Comparison of ENCODE assay signal across 17 cellular contexts in the genomic region with DNA sequence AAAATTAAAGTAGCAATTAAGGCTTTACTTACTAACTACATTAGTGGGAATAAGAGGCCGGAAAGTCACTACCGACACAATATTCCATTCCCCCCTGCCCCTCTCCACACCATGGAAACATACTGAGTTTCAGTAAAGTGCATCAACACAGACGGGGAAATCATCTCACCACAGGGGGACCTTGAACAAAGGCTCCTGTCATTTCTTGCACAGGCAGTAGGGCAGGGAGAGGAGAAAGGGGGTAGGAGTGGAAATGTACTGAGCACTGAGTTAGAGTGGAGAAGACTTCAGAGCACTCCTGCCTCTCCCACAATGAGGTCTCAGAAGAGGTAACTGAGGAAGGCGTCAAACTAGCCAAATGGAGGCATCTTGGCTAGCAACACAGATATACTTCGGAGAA.
A peak's percentile ranks its signal among the peaks of the same experiment; 100 is the strongest.
DNase-seq lines count a peak whose midpoint lies in the region; ATAC-seq and TF ChIP-seq lines count a peak whose summit lies in the region.
"Had no signal": no experiment of that assay in that cellular context is flagged by ENCODE, and none has a peak within 500 bp of the region (broad histone marks: within the 10 kb centered on the region; RNA-seq: fewer than 3 reads in every experiment).

No MANE protein-coding gene starts in this region.

- H2AFZ ChIP-seq in H9 (ENCODE audit: low read length) (no peak overlapping the region), SU-DHL-6 (ENCODE audit: low read depth, low read length, severe bottlenecking) (peak overlapping the region; percentile 2), neural progenitor cell (replicated peaks) (peak overlapping the region; percentile 57)

- no TSS peak for BruUV-seq in A673 (replicated peaks; lab: Mats Ljungman, UMichigan)

- H3K36me3 ChIP-seq in SU-DHL-6 (ENCODE audit: low read length) (no peaks in the 10 kb centered on the region), endodermal cell (ENCODE audit: control insufficient read depth, insufficient read depth, low read length) (no peaks in the 10 kb centered on the region), neural progenitor cell (no peaks in the 10 kb centered on the region), A673 (ENCODE audit: insufficient read depth, low read length, poor library complexity, severe bottlenecking) (no peaks in the 10 kb centered on the region)
- H3K36me3 ChIP-seq: BE2C had no signal

- H2BK20ac ChIP-seq in H9 (ENCODE audit: low read depth, low read length, poor library complexity, severe bottlenecking): no peak overlapping the region

- H3K23ac ChIP-seq in H9 (ENCODE audit: insufficient read length, low read depth, low read length): no peak overlapping the region

- H3K36me3 Mint-ChIP-seq in H9 (ENCODE audit: insufficient read depth in 1 of 3, low read depth in 3 of 3) (no peaks in the 10 kb centered on the region), endodermal cell (ENCODE audit: low read depth) (no peaks in the 10 kb centered on the region), neural progenitor cell (no peaks in the 10 kb centered on the region)
- no peaks in the 10 kb centered on the region for H3K36me3 Mint-ChIP-seq in activated naive CD8-positive, alpha-beta T cell treated with anti-CD3 and anti-CD28 coated beads, Interleukin-2, amount 50 U/mL, for 24 hours (ENCODE audit: low read depth)
- H3K36me3 Mint-ChIP-seq in activated CD4-positive, alpha-beta memory T cell treated with anti-CD3 and anti-CD28 coated beads for 36 hours: no peaks in the 10 kb centered on the region
- H3K36me3 Mint-ChIP-seq: CD8-positive, alpha-beta T cell had no signal

- no peak overlapping the region for H3K4me3 Mint-ChIP-seq in H9
- H3K4me3 Mint-ChIP-seq in endodermal cell: no peak overlapping the region
- no peak overlapping the region for H3K4me3 Mint-ChIP-seq in neural progenitor cell
- no peak overlapping the region for H3K4me3 Mint-ChIP-seq in activated naive CD8-positive, alpha-beta T cell treated with anti-CD3 and anti-CD28 coated beads, Interleukin-2, amount 50 U/mL, for 24 hours
- H3K4me3 Mint-ChIP-seq in activated CD4-positive, alpha-beta memory T cell treated with anti-CD3 and anti-CD28 coated beads for 36 hours: no peak overlapping the region
- H3K4me3 Mint-ChIP-seq: CD8-positive, alpha-beta T cell had no signal

- no peaks in the 10 kb centered on the region for H4K20me1 ChIP-seq in H9 (ENCODE audit: control insufficient read depth, insufficient read depth, insufficient read length)
- no peaks in the 10 kb centered on the region for H4K20me1 ChIP-seq in SU-DHL-6 (ENCODE audit: low read depth, low read length)
- no peaks in the 10 kb centered on the region for H4K20me1 ChIP-seq in neural progenitor cell (ENCODE audit: low read depth)

- H3K79me1 ChIP-seq in H9 (ENCODE audit: insufficient read depth, low read depth, low read length, poor library complexity, severe bottlenecking): no peaks in the 10 kb centered on the region

- no peaks in the 10 kb centered on the region for H3K23me2 ChIP-seq in H9 (ENCODE audit: insufficient read length, low read depth, low read length, poor library complexity, severe bottlenecking)

- no peak overlapping the region for H3K14ac ChIP-seq in H9 (ENCODE audit: insufficient read depth, low read length)

- no peak overlapping the region for H2BK5ac ChIP-seq in H9 (ENCODE audit: insufficient read length, low read length)

- H3K4me3 ChIP-seq in SU-DHL-6 (ENCODE audit: insufficient read depth, low read length, poor library complexity, severe bottlenecking): no peak overlapping the region
- H3K4me3 ChIP-seq in endodermal cell (ENCODE audit: low read length): no peak overlapping the region
- no peak overlapping the region for H3K4me3 ChIP-seq in neural progenitor cell
- H3K4me3 ChIP-seq in A673 (ENCODE audit: low read depth, low read length, poor library complexity, severe bottlenecking): no peak overlapping the region

- H2AK5ac ChIP-seq in H9 (ENCODE audit: insufficient read length, low read length): no peak overlapping the region

- H3K4me1 ChIP-seq in H9 (ENCODE audit: insufficient read depth, low read length) (peaks cover 2% of the 10 kb centered on the region; the same call in 1 of the 2 replicates), endodermal cell (ENCODE audit: control insufficient read depth, insufficient read depth, low read length) (no peaks in the 10 kb centered on the region), neural progenitor cell (no peaks in the 10 kb centered on the region), A673 (ENCODE audit: insufficient read depth, low read length, poor library complexity, severe bottlenecking) (peaks cover 10% of the 10 kb centered on the region)
- H3K4me1 ChIP-seq: BE2C had no signal

- H4K8ac ChIP-seq in H9 (replicated peaks; ENCODE audit: insufficient read length, low read depth, low read length): no peak overlapping the region

- no CpG with 5 or more reads among the region's 5 CpGs for WGBS in H9 (ENCODE audit: extremely low coverage, insufficient read length, low lambda C conversion rate)
- WGBS in endodermal cell (ENCODE audit: insufficient coverage in 1 of 2, insufficient read length in 1 of 2), 2 experiments: 74% methylated on average over 5 of the region's 5 CpGs; no CpG with 5 or more reads in 1 of the 2 experiments

- no peak overlapping the region for H4K91ac ChIP-seq in H9 (ENCODE audit: insufficient read length, low read depth, low read length)

- H3K27ac Mint-ChIP-seq in H9 (no peak overlapping the region), endodermal cell (no peak overlapping the region), neural progenitor cell (no peak overlapping the region)
- H3K27ac Mint-ChIP-seq in activated naive CD8-positive, alpha-beta T cell treated with anti-CD3 and anti-CD28 coated beads, Interleukin-2, amount 50 U/mL, for 24 hours: no peak overlapping the region
- no peak overlapping the region for H3K27ac Mint-ChIP-seq in activated CD4-positive, alpha-beta memory T cell treated with anti-CD3 and anti-CD28 coated beads for 36 hours
- H3K27ac Mint-ChIP-seq: CD8-positive, alpha-beta T cell had no signal

- H3K9me3 ChIP-seq in H9 (ENCODE audit: control insufficient read depth, low read depth, low read length): no peaks in the 10 kb centered on the region
- H3K9me3 ChIP-seq in SU-DHL-6 (ENCODE audit: insufficient read depth, low read length): no peaks in the 10 kb centered on the region
- no peaks in the 10 kb centered on the region for H3K9me3 ChIP-seq in endodermal cell (ENCODE audit: control insufficient read depth, low read length)
- no peaks in the 10 kb centered on the region for H3K9me3 ChIP-seq in neural progenitor cell (ENCODE audit: low read depth)
- no peaks in the 10 kb centered on the region for H3K9me3 ChIP-seq in A673 (ENCODE audit: low read depth, low read length, poor library complexity, severe bottlenecking)
- H3K9me3 ChIP-seq: BE2C had no signal

- H3K27me3 Mint-ChIP-seq in H9 (ENCODE audit: low read depth): no peaks in the 10 kb centered on the region
- H3K27me3 Mint-ChIP-seq in endodermal cell (ENCODE audit: insufficient read depth): no peaks in the 10 kb centered on the region
- no peaks in the 10 kb centered on the region for H3K27me3 Mint-ChIP-seq in neural progenitor cell (ENCODE audit: insufficient read depth, low read depth)
- no peaks in the 10 kb centered on the region for H3K27me3 Mint-ChIP-seq in activated naive CD8-positive, alpha-beta T cell treated with anti-CD3 and anti-CD28 coated beads, Interleukin-2, amount 50 U/mL, for 24 hours
- H3K27me3 Mint-ChIP-seq in activated CD4-positive, alpha-beta memory T cell treated with anti-CD3 and anti-CD28 coated beads for 36 hours: no peaks in the 10 kb centered on the region

- intact Hi-C loops in activated CD4-positive, alpha-beta memory T cell treated with anti-CD3 and anti-CD28 coated beads for 36 hours (cut with micrococcal nuclease): no loop called here
- intact Hi-C loops in A673 (cut with micrococcal nuclease; ENCODE audit: unreplicated experiment): no loop called here

- H3K9me2 ChIP-seq in SU-DHL-6 (replicated peaks; ENCODE audit: insufficient read depth, low read length): no peaks in the 10 kb centered on the region

- H3K18ac ChIP-seq in H9 (ENCODE audit: insufficient read length, low read depth, low read length): no peak overlapping the region

- POLR2A ChIA-PET in activated CD4-positive, alpha-beta memory T cell treated with anti-CD3 and anti-CD28 coated beads for 36 hours (lab: Charles Lee): no interaction called here
- POLR2A ChIA-PET in A673 (lab: Charles Lee; ENCODE audit: low non-redundant PET): no interaction called here

- TF ChIP-seq CTCF in H9 (conservative IDR thresholded peaks at IDR 0.05) (no peak), SU-DHL-6 (IDR thresholded peaks at IDR 0.05; ENCODE audit: insufficient read depth, low read length, poor library complexity, severe bottlenecking) (no peak), endodermal cell (conservative IDR thresholded peaks at IDR 0.05) (no peak), neural progenitor cell (IDR thresholded peaks at IDR 0.05) (no peak), A673 (conservative IDR thresholded peaks at IDR 0.05; ENCODE audit: low read depth, low read length) (no peak)

- no peak for ATAC-seq in activated naive CD8-positive, alpha-beta T cell treated with anti-CD3 and anti-CD28 coated beads, Interleukin-2, amount 50 U/mL, for 24 hours
- ATAC-seq: CD8-positive, alpha-beta T cell; HCT116 had no signal

- H3K79me2 ChIP-seq in H9 (ENCODE audit: insufficient read depth, low read length) (no peaks in the 10 kb centered on the region), SU-DHL-6 (ENCODE audit: insufficient read depth, low read length) (no peaks in the 10 kb centered on the region), neural progenitor cell (ENCODE audit: low read depth) (no peaks in the 10 kb centered on the region)

- no peak overlapping the region for H4K5ac ChIP-seq in H9 (ENCODE audit: insufficient read length, low read depth, low read length)

- H3K56ac ChIP-seq in H9 (ENCODE audit: insufficient read length, low read depth, low read length): no peak overlapping the region

- peak; percentile 34 for DNase-seq in H9
- no peak for DNase-seq in endodermal cell
- DNase-seq in neural progenitor cell (ENCODE audit: low spot score): peak; percentile 5
- no peak for DNase-seq in activated naive CD8-positive, alpha-beta T cell treated with anti-CD3 and anti-CD28 coated beads, Interleukin-2, amount 50 U/mL, for 24 hours
- no peak for DNase-seq in activated CD4-positive, alpha-beta memory T cell treated with anti-CD3 and anti-CD28 coated beads for 36 hours
- no peak for DNase-seq in A673 (ENCODE audit: low spot score)
- DNase-seq in activated CD4-positive, alpha-beta T cell treated with anti-CD3 and anti-CD28 coated beads, Interleukin-2, amount 50 U/mL, for 4 hours: no peak
- DNase-seq: BE2C; CD8-positive, alpha-beta T cell; COR-L47; DND-41; GDM1; GOT3 had no signal

- H3K9me3 Mint-ChIP-seq in H9 (peaks cover 0 to 2% of the 10 kb centered on the region in 2 experiments; a peak in 1 of 5 replicates), endodermal cell (peaks cover 3% of the 10 kb centered on the region), neural progenitor cell (no peaks in the 10 kb centered on the region)
- peaks cover 3% of the 10 kb centered on the region for H3K9me3 Mint-ChIP-seq in activated naive CD8-positive, alpha-beta T cell treated with anti-CD3 and anti-CD28 coated beads, Interleukin-2, amount 50 U/mL, for 24 hours
- no peaks in the 10 kb centered on the region for H3K9me3 Mint-ChIP-seq in activated CD4-positive, alpha-beta memory T cell treated with anti-CD3 and anti-CD28 coated beads for 36 hours
- H3K9me3 Mint-ChIP-seq: CD8-positive, alpha-beta T cell had no signal

- H3K27ac ChIP-seq in H9 (ENCODE audit: insufficient read length, low read depth, low read length) (no peak overlapping the region), SU-DHL-6 (ENCODE audit: low read depth, low read length) (no peak overlapping the region), endodermal cell (ENCODE audit: low read depth, low read length) (peak overlapping the region; percentile 57), neural progenitor cell (no peak overlapping the region), A673 (ENCODE audit: low read depth, low read length, poor library complexity, severe bottlenecking) (no peak overlapping the region)
- H3K27ac ChIP-seq: C4-2B, HL-60 had no signal

- H2BK15ac ChIP-seq in H9 (ENCODE audit: low read depth, low read length): no peak overlapping the region

- H3K4me2 ChIP-seq in H9 (ENCODE audit: insufficient read depth, insufficient read length, low read length): no peak overlapping the region
- no peak overlapping the region for H3K4me2 ChIP-seq in SU-DHL-6 (ENCODE audit: low read depth, low read length, poor library complexity, severe bottlenecking)
- H3K4me2 ChIP-seq in neural progenitor cell: no peak overlapping the region

- H2BK12ac ChIP-seq in H9 (ENCODE audit: insufficient read length, low read depth, low read length): no peak overlapping the region

- H2BK120ac ChIP-seq in H9 (ENCODE audit: low read depth, low read length, poor library complexity, severe bottlenecking): no peak overlapping the region

- H3K4me1 Mint-ChIP-seq in H9 (peaks cover 0 to 2% of the 10 kb centered on the region in 2 experiments; a peak in 1 of 4 replicates), endodermal cell (no peaks in the 10 kb centered on the region), neural progenitor cell (peaks cover 11% of the 10 kb centered on the region)
- no peaks in the 10 kb centered on the region for H3K4me1 Mint-ChIP-seq in activated naive CD8-positive, alpha-beta T cell treated with anti-CD3 and anti-CD28 coated beads, Interleukin-2, amount 50 U/mL, for 24 hours
- H3K4me1 Mint-ChIP-seq in activated CD4-positive, alpha-beta memory T cell treated with anti-CD3 and anti-CD28 coated beads for 36 hours (ENCODE audit: low read depth): no peaks in the 10 kb centered on the region

- CTCF ChIA-PET in activated CD4-positive, alpha-beta memory T cell treated with anti-CD3 and anti-CD28 coated beads for 36 hours (lab: Charles Lee): no interaction called here
- CTCF ChIA-PET in A673 (lab: Charles Lee): no interaction called here

- H3F3A ChIP-seq in SU-DHL-6 (ENCODE audit: insufficient read depth) (no peaks in the 10 kb centered on the region), neural progenitor cell (ENCODE audit: low read depth) (peaks cover 8% of the 10 kb centered on the region)

- H3K9ac ChIP-seq in H9 (ENCODE audit: extremely low read depth, insufficient read length, low read length): no peak overlapping the region
- H3K9ac ChIP-seq in SU-DHL-6 (ENCODE audit: low read length): no peak overlapping the region
- no peak overlapping the region for H3K9ac ChIP-seq in endodermal cell (ENCODE audit: extremely low read depth, low read length, poor library complexity, severe bottlenecking)
- H3K9ac ChIP-seq in neural progenitor cell: no peak overlapping the region

- H3T11ph ChIP-seq in H9 (ENCODE audit: low read length): no peak overlapping the region

- H3K27me3 ChIP-seq in H9 (ENCODE audit: insufficient read depth, low read length) (no peaks in the 10 kb centered on the region), SU-DHL-6 (ENCODE audit: low read length) (no peaks in the 10 kb centered on the region), endodermal cell (ENCODE audit: control insufficient read depth, insufficient read depth, low read length, poor library complexity, severe bottlenecking) (no peaks in the 10 kb centered on the region), neural progenitor cell (no peaks in the 10 kb centered on the region), A673 (replicated peaks; ENCODE audit: insufficient read depth, low read depth, low read length, poor library complexity) (no peaks in the 10 kb centered on the region)
- H3K27me3 ChIP-seq: BE2C had no signal

- no peak overlapping the region for H3K4ac ChIP-seq in H9 (ENCODE audit: low read depth, low read length)

Comparison
In these comparisons a context has a peak if more than half of its experiments do, and no peak if none do; other contexts are left out.
1. DNase-seq: peak in H9 (single experiment) and neural progenitor cell (single experiment); none in endodermal cell (single experiment), activated naive CD8-positive, alpha-beta T cell treated with anti-CD3 and anti-CD28 coated beads, Interleukin-2, amount 50 U/mL, for 24 hours (single experiment), activated CD4-positive, alpha-beta memory T cell treated with anti-CD3 and anti-CD28 coated beads for 36 hours (single experiment), A673 (single experiment) and activated CD4-positive, alpha-beta T cell treated with anti-CD3 and anti-CD28 coated beads, Interleukin-2, amount 50 U/mL, for 4 hours (0 of 2).